ENCODE assay signal across 8 cellular contexts in genomic region chr2:37655442-37655841, GRCh38. TPM values are rescaled to one million over a fixed set of nuclear protein-coding genes. Genes with fewer than 3 reads are reported as not detected.
DNase-seq lines count a peak whose midpoint lies in the region; ATAC-seq, FAIRE-seq and TF ChIP-seq lines count a peak whose summit lies in the region.

No MANE protein-coding gene starts in this region.

- no peak for FAIRE-seq in small intestine (lab: Jason Lieb, UNC)

- no peak overlapping the region for H2AFZ ChIP-seq in osteoblast (ENCODE audit: low read length)

- H3K79me2 ChIP-seq in osteoblast (ENCODE audit: insufficient read depth, low read length): peaks cover 97% of the 10 kb centered on the region

- 54 to 72% (median 69%) methylated on average over 2 of the region's 2 CpGs for WGBS in small intestine, 3 donors

- peak overlapping the region; percentile 47 for H3K4me2 ChIP-seq in osteoblast (ENCODE audit: insufficient read depth, low read length)

- DNase-seq in GM12864 (ENCODE audit: low read depth) (no peak), NCI-H526 treated with DMSO at 0.1 percent for 48 hours (lab: John Stamatoyannopoulos, UW) (peak; percentile 72), osteoblast (ENCODE audit: insufficient read length, low spot score, missing footprints) (no peak), small intestine (no peak), activated gamma-delta T cell (lab: John Stamatoyannopoulos, UW) (no peak), ecto neural progenitor cell (ENCODE audit: low spot score) (no peak)
- DNase-seq in effector memory CD4-positive, alpha-beta T cell: no peak

- no peaks in the 10 kb centered on the region for H3K27me3 ChIP-seq in effector memory CD4-positive, alpha-beta T cell (replicated peaks; ENCODE audit: control insufficient read depth, insufficient read depth, low read length, poor library complexity, severe bottlenecking)
- H3K27me3 ChIP-seq in osteoblast (ENCODE audit: insufficient read depth, low read length) (no peaks in the 10 kb centered on the region), small intestine (ENCODE audit: control insufficient read depth in 2 of 2, insufficient read depth in 2 of 2, low read length in 2 of 2) (no peaks in the 10 kb centered on the region)

- no peaks in the 10 kb centered on the region for H3K36me3 ChIP-seq in effector memory CD4-positive, alpha-beta T cell (ENCODE audit: control insufficient read depth, insufficient read depth, low read length)
- H3K36me3 ChIP-seq in osteoblast (ENCODE audit: insufficient read depth, low read length) (peaks cover 55% of the 10 kb centered on the region), small intestine (ENCODE audit: control insufficient read depth in 2 of 2, insufficient read depth in 2 of 2, low read length in 2 of 2) (no peaks in the 10 kb centered on the region)

- no peak for ATAC-seq in HG03432 (IDR thresholded peaks at IDR 0.05; ENCODE audit: unreplicated experiment)

- H3K27ac ChIP-seq in effector memory CD4-positive, alpha-beta T cell (ENCODE audit: insufficient read depth, low read length, poor library complexity, severe bottlenecking): peak overlapping the region; percentile 64
- peak overlapping the region; percentile 86 for H3K27ac ChIP-seq in osteoblast (ENCODE audit: low read depth, low read length)
- peak overlapping the region in 1 of 2 donors; percentile 68 for H3K27ac ChIP-seq in small intestine (ENCODE audit: low read depth in 1 of 2, low read length in 1 of 2)

- H3K4me1 ChIP-seq in effector memory CD4-positive, alpha-beta T cell (ENCODE audit: control insufficient read depth, insufficient read depth, low read length, poor library complexity, severe bottlenecking): peaks cover 51% of the 10 kb centered on the region
- H3K4me1 ChIP-seq in osteoblast (ENCODE audit: insufficient read depth, low read length): peaks cover 91% of the 10 kb centered on the region
- no peaks in the 10 kb centered on the region for H3K4me1 ChIP-seq in small intestine (ENCODE audit: control insufficient read depth in 2 of 2, insufficient read depth in 1 of 2, low read depth in 1 of 2, low read length in 1 of 2)

- H4K20me1 ChIP-seq in osteoblast (ENCODE audit: insufficient read depth, low read length): peaks cover 60% of the 10 kb centered on the region

- H3K9me3 ChIP-seq in effector memory CD4-positive, alpha-beta T cell (ENCODE audit: control insufficient read depth, low read length): no peaks in the 10 kb centered on the region
- no peaks in the 10 kb centered on the region for H3K9me3 ChIP-seq in osteoblast (ENCODE audit: low read depth, low read length)
- no peaks in the 10 kb centered on the region for H3K9me3 ChIP-seq in small intestine (ENCODE audit: control insufficient read depth, low read depth)

- H3K4me3 ChIP-seq in GM12864 (ENCODE audit: low read depth, low read length) (peak overlapping the region; percentile 31), osteoblast (ENCODE audit: insufficient read depth, low read length) (peak overlapping the region; percentile 1), small intestine (ENCODE audit: low read depth in 1 of 2, low read length in 2 of 2) (no peak overlapping the region)
- no peak overlapping the region for H3K4me3 ChIP-seq in effector memory CD4-positive, alpha-beta T cell (ENCODE audit: insufficient read depth, low read depth, low read length, poor library complexity, severe bottlenecking)

- TF ChIP-seq CTCF in GM12864 (IDR thresholded peaks at IDR 0.05; ENCODE audit: low read depth, low read length, missing control alignments) (no peak), osteoblast (IDR thresholded peaks at IDR 0.05; ENCODE audit: extremely low read depth, low read depth, low read length) (no peak)

RNA-seq across cellular contexts. Expression of gene CDC42EP3, which starts 16.0 kb away (rescaled TPM):
- total RNA-seq in osteoblast: 121 and 136 TPM in 2 replicates
- 10 to 100 TPM in 1 of 3 donors, 1 to 10 TPM in 2; 1.1 to 10.6 (median 3.2) TPM for polyA plus RNA-seq in small intestine

Comparison
In these comparisons a context has a peak if more than half of its experiments do, and no peak if none do; other contexts are left out.
1. H3K4me3 ChIP-seq: peak in GM12864 (single experiment) and osteoblast (single experiment); none in effector memory CD4-positive, alpha-beta T cell (single experiment) and small intestine (0 of 2).